Comparison of ENCODE assay signal across 1 cellular context in the genomic region with DNA sequence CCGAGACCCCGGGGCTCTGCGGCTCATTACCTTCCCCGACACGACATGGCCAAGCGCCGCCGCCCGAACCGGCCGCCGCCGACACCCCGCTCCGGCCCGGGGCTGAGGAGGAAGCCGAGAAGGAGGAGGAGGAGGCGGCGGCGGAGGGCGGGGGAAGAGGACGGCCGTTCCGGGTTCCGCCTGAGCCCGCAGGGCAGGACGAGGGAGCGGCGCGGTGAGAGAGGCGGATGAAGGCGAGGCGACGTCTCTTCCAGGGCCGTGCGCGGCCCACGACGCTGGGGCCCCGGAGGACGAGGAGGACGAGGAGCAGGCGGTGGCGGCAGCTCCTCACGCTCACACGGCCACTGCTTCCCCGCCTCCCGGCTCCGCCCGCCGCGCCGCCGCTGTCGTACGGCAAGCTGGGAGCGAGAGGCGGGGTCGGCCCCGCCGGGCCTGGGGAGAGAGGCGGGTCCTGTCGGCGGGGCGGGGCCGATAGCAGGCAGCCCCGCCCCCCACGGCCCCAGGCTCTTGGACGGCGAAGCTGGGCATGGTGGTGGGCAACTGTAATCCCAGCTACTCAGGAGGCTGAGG.
A peak's percentile ranks its signal among the peaks of the same experiment; 100 is the strongest.
TF ChIP-seq lines count a peak whose summit lies in the region.

No MANE protein-coding gene starts in this region.

TF ChIP-seq in HEK293, 187 proteins besides CTCF, POLR2A, EP300 and RAD21 (continued from another document):
- TF ChIP-seq, protein P1, sequence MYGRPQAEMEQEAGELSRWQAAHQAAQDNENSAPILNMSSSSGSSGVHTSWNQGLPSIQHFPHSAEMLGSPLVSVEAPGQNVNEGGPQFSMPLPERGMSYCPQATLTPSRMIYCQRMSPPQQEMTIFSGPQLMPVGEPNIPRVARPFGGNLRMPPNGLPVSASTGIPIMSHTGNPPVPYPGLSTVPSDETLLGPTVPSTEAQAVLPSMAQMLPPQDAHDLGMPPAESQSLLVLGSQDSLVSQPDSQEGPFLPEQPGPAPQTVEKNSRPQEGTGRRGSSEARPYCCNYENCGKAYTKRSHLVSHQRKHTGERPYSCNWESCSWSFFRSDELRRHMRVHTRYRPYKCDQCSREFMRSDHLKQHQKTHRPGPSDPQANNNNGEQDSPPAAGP (tag by site-specific recombination; IDR thresholded peaks at IDR 0.05): peak; percentile 58; the same call in 1 of the 2 replicates
- TF ChIP-seq SP3 (tag by site-specific recombination; IDR thresholded peaks at IDR 0.05): peak; percentile 90
- 0 out of 2 replicates have a peak, but pooled peaks have one; percentile 25 for TF ChIP-seq ZNF324 (tag by site-specific recombination; IDR thresholded peaks at IDR 0.05)
- 0 out of 2 replicates have a peak, but pooled peaks have one; percentile 7 for TF ChIP-seq ZBTB8A (tag by site-specific recombination; IDR thresholded peaks at IDR 0.05)
- peak; percentile 87 for TF ChIP-seq EGR2 (tag by site-specific recombination; IDR thresholded peaks at IDR 0.05; ENCODE audit: low read depth)
- TF ChIP-seq, protein P2, sequence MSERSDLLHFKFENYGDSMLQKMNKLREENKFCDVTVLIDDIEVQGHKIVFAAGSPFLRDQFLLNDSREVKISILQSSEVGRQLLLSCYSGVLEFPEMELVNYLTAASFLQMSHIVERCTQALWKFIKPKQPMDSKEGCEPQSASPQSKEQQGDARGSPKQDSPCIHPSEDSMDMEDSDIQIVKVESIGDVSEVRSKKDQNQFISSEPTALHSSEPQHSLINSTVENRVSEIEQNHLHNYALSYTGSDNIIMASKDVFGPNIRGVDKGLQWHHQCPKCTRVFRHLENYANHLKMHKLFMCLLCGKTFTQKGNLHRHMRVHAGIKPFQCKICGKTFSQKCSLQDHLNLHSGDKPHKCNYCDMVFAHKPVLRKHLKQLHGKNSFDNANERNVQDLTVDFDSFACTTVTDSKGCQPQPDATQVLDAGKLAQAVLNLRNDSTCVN (tag by site-specific recombination; optimal IDR thresholded peaks at IDR 0.05): peak; percentile 97
- TF ChIP-seq ZNF561 (tag by site-specific recombination; IDR thresholded peaks at IDR 0.05; ENCODE audit: borderline replicate concordance): peak; percentile 47; the same call in 1 of the 2 replicates
- 0 out of 2 replicates have a peak, but pooled peaks have one; percentile 43 for TF ChIP-seq HOXC10 (CRISPR knock-in tag; IDR thresholded peaks at IDR 0.05)
- TF ChIP-seq HIC1 (tag by site-specific recombination; IDR thresholded peaks at IDR 0.05): 0 out of 2 replicates have a peak, but pooled peaks have one; percentile 56
- peak; percentile 86 for TF ChIP-seq ZNF501 (tag by site-specific recombination; IDR thresholded peaks at IDR 0.05)
- peak; percentile 56; the same call in 1 of the 2 replicates for TF ChIP-seq ZNF391 (tag by site-specific recombination; IDR thresholded peaks at IDR 0.05; ENCODE audit: borderline replicate concordance, low read depth)
- TF ChIP-seq ATF2 (tag by site-specific recombination; IDR thresholded peaks at IDR 0.05; ENCODE audit: low read depth): peak; percentile 10; the same call in 1 of the 2 replicates
- TF ChIP-seq ZFHX2 (tag by site-specific recombination; conservative IDR thresholded peaks at IDR 0.05): peak; percentile 71
- TF ChIP-seq, protein P3, sequence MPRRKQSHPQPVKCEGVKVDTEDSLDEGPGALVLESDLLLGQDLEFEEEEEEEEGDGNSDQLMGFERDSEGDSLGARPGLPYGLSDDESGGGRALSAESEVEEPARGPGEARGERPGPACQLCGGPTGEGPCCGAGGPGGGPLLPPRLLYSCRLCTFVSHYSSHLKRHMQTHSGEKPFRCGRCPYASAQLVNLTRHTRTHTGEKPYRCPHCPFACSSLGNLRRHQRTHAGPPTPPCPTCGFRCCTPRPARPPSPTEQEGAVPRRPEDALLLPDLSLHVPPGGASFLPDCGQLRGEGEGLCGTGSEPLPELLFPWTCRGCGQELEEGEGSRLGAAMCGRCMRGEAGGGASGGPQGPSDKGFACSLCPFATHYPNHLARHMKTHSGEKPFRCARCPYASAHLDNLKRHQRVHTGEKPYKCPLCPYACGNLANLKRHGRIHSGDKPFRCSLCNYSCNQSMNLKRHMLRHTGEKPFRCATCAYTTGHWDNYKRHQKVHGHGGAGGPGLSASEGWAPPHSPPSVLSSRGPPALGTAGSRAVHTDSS (tag by site-specific recombination; IDR thresholded peaks at IDR 0.05): peak; percentile 82
- TF ChIP-seq, protein P4, sequence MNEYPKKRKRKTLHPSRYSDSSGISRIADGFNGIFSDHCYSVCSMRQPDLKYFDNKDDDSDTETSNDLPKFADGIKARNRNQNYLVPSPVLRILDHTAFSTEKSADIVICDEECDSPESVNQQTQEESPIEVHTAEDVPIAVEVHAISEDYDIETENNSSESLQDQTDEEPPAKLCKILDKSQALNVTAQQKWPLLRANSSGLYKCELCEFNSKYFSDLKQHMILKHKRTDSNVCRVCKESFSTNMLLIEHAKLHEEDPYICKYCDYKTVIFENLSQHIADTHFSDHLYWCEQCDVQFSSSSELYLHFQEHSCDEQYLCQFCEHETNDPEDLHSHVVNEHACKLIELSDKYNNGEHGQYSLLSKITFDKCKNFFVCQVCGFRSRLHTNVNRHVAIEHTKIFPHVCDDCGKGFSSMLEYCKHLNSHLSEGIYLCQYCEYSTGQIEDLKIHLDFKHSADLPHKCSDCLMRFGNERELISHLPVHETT (tag by site-specific recombination; IDR thresholded peaks at IDR 0.05): 0 out of 2 replicates have a peak, but pooled peaks have one; percentile 17
- peak; percentile 85 for TF ChIP-seq KLF9 (tag by site-specific recombination; IDR thresholded peaks at IDR 0.05; ENCODE audit: low read depth)
- peak; percentile 87 for TF ChIP-seq ZNF335 (tag by site-specific recombination; conservative IDR thresholded peaks at IDR 0.05)
- TF ChIP-seq ZNF610 (tag by site-specific recombination; IDR thresholded peaks at IDR 0.05; ENCODE audit: borderline replicate concordance): peak; percentile 38; the same call in 1 of the 2 replicates
- TF ChIP-seq GLI4 (tag by site-specific recombination; IDR thresholded peaks at IDR 0.05): 0 out of 2 replicates have a peak, but pooled peaks have one; percentile 66
- TF ChIP-seq ZNF341 (tag by site-specific recombination; IDR thresholded peaks at IDR 0.05; ENCODE audit: low read depth): peak; percentile 77
- TF ChIP-seq KLF10 (tag by site-specific recombination; IDR thresholded peaks at IDR 0.05): peak; percentile 73
- TF ChIP-seq KLF1 (tag by site-specific recombination; IDR thresholded peaks at IDR 0.05): peak; percentile 70
TF ChIP-seq in HEK293: peak in this region for 27; not testable (repeated sequence) for 160.
